In genomic region chr6:119586250-119586882, GRCh38 we compare ENCODE assay signal across 1 cellular context.
TF ChIP-seq lines count a peak whose summit lies in the region.

No MANE protein-coding gene starts in this region.

TF ChIP-seq in GM12878, 131 proteins besides CTCF, POLR2A, EP300 and RAD21 (continued from another document and continues in another):
- TF ChIP-seq, protein P1, sequence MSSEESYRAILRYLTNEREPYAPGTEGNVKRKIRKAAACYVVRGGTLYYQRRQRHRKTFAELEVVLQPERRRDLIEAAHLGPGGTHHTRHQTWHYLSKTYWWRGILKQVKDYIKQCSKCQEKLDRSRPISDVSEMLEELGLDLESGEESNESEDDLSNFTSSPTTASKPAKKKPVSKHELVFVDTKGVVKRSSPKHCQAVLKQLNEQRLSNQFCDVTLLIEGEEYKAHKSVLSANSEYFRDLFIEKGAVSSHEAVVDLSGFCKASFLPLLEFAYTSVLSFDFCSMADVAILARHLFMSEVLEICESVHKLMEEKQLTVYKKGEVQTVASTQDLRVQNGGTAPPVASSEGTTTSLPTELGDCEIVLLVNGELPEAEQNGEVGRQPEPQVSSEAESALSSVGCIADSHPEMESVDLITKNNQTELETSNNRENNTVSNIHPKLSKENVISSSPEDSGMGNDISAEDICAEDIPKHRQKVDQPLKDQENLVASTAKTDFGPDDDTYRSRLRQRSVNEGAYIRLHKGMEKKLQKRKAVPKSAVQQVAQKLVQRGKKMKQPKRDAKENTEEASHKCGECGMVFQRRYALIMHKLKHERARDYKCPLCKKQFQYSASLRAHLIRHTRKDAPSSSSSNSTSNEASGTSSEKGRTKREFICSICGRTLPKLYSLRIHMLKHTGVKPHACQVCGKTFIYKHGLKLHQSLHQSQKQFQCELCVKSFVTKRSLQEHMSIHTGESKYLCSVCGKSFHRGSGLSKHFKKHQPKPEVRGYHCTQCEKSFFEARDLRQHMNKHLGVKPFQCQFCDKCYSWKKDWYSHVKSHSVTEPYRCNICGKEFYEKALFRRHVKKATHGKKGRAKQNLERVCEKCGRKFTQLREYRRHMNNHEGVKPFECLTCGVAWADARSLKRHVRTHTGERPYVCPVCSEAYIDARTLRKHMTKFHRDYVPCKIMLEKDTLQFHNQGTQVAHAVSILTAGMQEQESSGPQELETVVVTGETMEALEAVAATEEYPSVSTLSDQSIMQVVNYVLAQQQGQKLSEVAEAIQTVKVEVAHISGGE (CRISPR knock-in tag; IDR thresholded peaks at IDR 0.05) = no peak
- TF ChIP-seq GABPA (IDR thresholded peaks at IDR 0.05; ENCODE audit: low read depth) = no peak
- TF ChIP-seq SMC3 (IDR thresholded peaks at IDR 0.05; ENCODE audit: borderline replicate concordance, low read length) = no peak
- TF ChIP-seq HDAC6 (IDR thresholded peaks at IDR 0.05; ENCODE audit: unreplicated experiment) = no peak
- TF ChIP-seq, protein P2, sequence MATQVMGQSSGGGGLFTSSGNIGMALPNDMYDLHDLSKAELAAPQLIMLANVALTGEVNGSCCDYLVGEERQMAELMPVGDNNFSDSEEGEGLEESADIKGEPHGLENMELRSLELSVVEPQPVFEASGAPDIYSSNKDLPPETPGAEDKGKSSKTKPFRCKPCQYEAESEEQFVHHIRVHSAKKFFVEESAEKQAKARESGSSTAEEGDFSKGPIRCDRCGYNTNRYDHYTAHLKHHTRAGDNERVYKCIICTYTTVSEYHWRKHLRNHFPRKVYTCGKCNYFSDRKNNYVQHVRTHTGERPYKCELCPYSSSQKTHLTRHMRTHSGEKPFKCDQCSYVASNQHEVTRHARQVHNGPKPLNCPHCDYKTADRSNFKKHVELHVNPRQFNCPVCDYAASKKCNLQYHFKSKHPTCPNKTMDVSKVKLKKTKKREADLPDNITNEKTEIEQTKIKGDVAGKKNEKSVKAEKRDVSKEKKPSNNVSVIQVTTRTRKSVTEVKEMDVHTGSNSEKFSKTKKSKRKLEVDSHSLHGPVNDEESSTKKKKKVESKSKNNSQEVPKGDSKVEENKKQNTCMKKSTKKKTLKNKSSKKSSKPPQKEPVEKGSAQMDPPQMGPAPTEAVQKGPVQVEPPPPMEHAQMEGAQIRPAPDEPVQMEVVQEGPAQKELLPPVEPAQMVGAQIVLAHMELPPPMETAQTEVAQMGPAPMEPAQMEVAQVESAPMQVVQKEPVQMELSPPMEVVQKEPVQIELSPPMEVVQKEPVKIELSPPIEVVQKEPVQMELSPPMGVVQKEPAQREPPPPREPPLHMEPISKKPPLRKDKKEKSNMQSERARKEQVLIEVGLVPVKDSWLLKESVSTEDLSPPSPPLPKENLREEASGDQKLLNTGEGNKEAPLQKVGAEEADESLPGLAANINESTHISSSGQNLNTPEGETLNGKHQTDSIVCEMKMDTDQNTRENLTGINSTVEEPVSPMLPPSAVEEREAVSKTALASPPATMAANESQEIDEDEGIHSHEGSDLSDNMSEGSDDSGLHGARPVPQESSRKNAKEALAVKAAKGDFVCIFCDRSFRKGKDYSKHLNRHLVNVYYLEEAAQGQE (IDR thresholded peaks at IDR 0.05; ENCODE audit: low read depth, low read length) = no peak
- TF ChIP-seq WRNIP1 (IDR thresholded peaks at IDR 0.05; ENCODE audit: borderline replicate concordance, low read depth, low read length) = no peak
- no peak for TF ChIP-seq SUZ12 (IDR thresholded peaks at IDR 0.05; ENCODE audit: unreplicated experiment)
- no peak for TF ChIP-seq ZNF622 (IDR thresholded peaks at IDR 0.05)
- no peak for TF ChIP-seq KDM1A (IDR thresholded peaks at IDR 0.05; ENCODE audit: borderline replicate concordance)
- TF ChIP-seq MAX (IDR thresholded peaks at IDR 0.05; ENCODE audit: low read depth, low read length) = no peak
- no peak for TF ChIP-seq TCF7 (IDR thresholded peaks at IDR 0.05; ENCODE audit: borderline replicate concordance)
- TF ChIP-seq CUX1 (IDR thresholded peaks at IDR 0.05; ENCODE audit: insufficient replicate concordance, low read depth, low read length) = no peak
- TF ChIP-seq FOXK2 (IDR thresholded peaks at IDR 0.05) = no peak
- no peak for TF ChIP-seq RB1 (IDR thresholded peaks at IDR 0.05; ENCODE audit: borderline replicate concordance)
- TF ChIP-seq, protein P3, sequence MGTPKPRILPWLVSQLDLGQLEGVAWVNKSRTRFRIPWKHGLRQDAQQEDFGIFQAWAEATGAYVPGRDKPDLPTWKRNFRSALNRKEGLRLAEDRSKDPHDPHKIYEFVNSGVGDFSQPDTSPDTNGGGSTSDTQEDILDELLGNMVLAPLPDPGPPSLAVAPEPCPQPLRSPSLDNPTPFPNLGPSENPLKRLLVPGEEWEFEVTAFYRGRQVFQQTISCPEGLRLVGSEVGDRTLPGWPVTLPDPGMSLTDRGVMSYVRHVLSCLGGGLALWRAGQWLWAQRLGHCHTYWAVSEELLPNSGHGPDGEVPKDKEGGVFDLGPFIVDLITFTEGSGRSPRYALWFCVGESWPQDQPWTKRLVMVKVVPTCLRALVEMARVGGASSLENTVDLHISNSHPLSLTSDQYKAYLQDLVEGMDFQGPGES (IDR thresholded peaks at IDR 0.05) = no peak
- peak; percentile 98 for TF ChIP-seq EED (IDR thresholded peaks at IDR 0.05; ENCODE audit: low read depth)
- no peak for TF ChIP-seq ZBTB33 (IDR thresholded peaks at IDR 0.05)
- no peak for TF ChIP-seq SRF (IDR thresholded peaks at IDR 0.05; ENCODE audit: low read depth in 2 of 2, low read length in 2 of 2)
- TF ChIP-seq SREBF2 (IDR thresholded peaks at IDR 0.05; ENCODE audit: low read length) = no peak
- TF ChIP-seq PAX5 (IDR thresholded peaks at IDR 0.05; ENCODE audit: borderline replicate concordance, low read depth, low read length) = no peak
- TF ChIP-seq BMI1 (IDR thresholded peaks at IDR 0.05; ENCODE audit: borderline replicate concordance) = peak; percentile 76
- peak; percentile 91 for TF ChIP-seq IKZF2 (IDR thresholded peaks at IDR 0.05)
- no peak for TF ChIP-seq ZNF384 (IDR thresholded peaks at IDR 0.05; ENCODE audit: borderline replicate concordance, low read depth, low read length)
- no peak for TF ChIP-seq RBBP5 (conservative IDR thresholded peaks at IDR 0.05)
- peak; percentile 93 for TF ChIP-seq TCF12 (IDR thresholded peaks at IDR 0.05; ENCODE audit: low read depth, low read length)
- TF ChIP-seq FOXM1 (IDR thresholded peaks at IDR 0.05; ENCODE audit: low read depth, low read length) = peak; percentile 58; the same call in 1 of the 2 replicates
- no peak for TF ChIP-seq FOS (IDR thresholded peaks at IDR 0.05; ENCODE audit: borderline replicate concordance, extremely low read depth, insufficient read length)
- no peak for TF ChIP-seq RAD51 (IDR thresholded peaks at IDR 0.05)
- no peak for TF ChIP-seq ZNF217 (IDR thresholded peaks at IDR 0.05)
- peak; percentile 37; the same call in 1 of the 2 replicates for TF ChIP-seq RUNX3 (IDR thresholded peaks at IDR 0.05; ENCODE audit: low read length)
- TF ChIP-seq, protein P4, sequence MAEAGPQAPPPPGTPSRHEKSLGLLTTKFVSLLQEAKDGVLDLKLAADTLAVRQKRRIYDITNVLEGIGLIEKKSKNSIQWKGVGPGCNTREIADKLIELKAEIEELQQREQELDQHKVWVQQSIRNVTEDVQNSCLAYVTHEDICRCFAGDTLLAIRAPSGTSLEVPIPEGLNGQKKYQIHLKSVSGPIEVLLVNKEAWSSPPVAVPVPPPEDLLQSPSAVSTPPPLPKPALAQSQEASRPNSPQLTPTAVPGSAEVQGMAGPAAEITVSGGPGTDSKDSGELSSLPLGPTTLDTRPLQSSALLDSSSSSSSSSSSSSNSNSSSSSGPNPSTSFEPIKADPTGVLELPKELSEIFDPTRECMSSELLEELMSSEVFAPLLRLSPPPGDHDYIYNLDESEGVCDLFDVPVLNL (IDR thresholded peaks at IDR 0.05; ENCODE audit: low read depth, low read length) = no peak
- no peak for TF ChIP-seq SIX5 (IDR thresholded peaks at IDR 0.05; ENCODE audit: low read depth, low read length, severe bottlenecking)
- TF ChIP-seq ATF7 (IDR thresholded peaks at IDR 0.05; ENCODE audit: low read depth) = peak; percentile 54; the same call in 1 of the 2 replicates
- no peak for TF ChIP-seq MYC (IDR thresholded peaks at IDR 0.05; ENCODE audit: insufficient read depth, insufficient read length, insufficient replicate concordance, low read length, severe bottlenecking)
- no peak for TF ChIP-seq TAF1 (IDR thresholded peaks at IDR 0.05; ENCODE audit: borderline replicate concordance, low read depth, low read length)
- TF ChIP-seq PKNOX1 (IDR thresholded peaks at IDR 0.05) = no peak
- no peak for TF ChIP-seq SMARCA5 (IDR thresholded peaks at IDR 0.05)
- peak; percentile 74; the same call in 1 of the 2 replicates for TF ChIP-seq TCF3 (IDR thresholded peaks at IDR 0.05; ENCODE audit: borderline replicate concordance, insufficient read depth, low read depth, low read length)
- TF ChIP-seq RFX5 (IDR thresholded peaks at IDR 0.05; ENCODE audit: low read depth, low read length) = no peak
- peak; percentile 43; the same call in 1 of the 2 replicates for TF ChIP-seq NR2F1 (conservative IDR thresholded peaks at IDR 0.05)
- TF ChIP-seq ZNF274 (IDR thresholded peaks at IDR 0.05; ENCODE audit: insufficient read depth, insufficient read length) = no peak
- TF ChIP-seq E4F1 (IDR thresholded peaks at IDR 0.05; ENCODE audit: borderline replicate concordance, partially characterized antibody) = no peak
- no peak for TF ChIP-seq NFXL1 (IDR thresholded peaks at IDR 0.05; ENCODE audit: borderline replicate concordance)
- no peak for TF ChIP-seq NR2C1 (IDR thresholded peaks at IDR 0.05)
- TF ChIP-seq KAT2A (conservative IDR thresholded peaks at IDR 0.05; ENCODE audit: control insufficient read depth, low read depth, low read length) = no peak
- TF ChIP-seq NBN (IDR thresholded peaks at IDR 0.05) = no peak
